In genomic region chr4:68373513-68373912, GRCh38 we compare ENCODE assay signal across 8 cellular contexts. TPM values are rescaled to one million over a fixed set of nuclear protein-coding genes. Genes with fewer than 3 reads are reported as not detected.
A peak's percentile ranks its signal among the peaks of the same experiment; 100 is the strongest.
DNase-seq lines count a peak whose midpoint lies in the region; ATAC-seq and TF ChIP-seq lines count a peak whose summit lies in the region.

No MANE protein-coding gene starts in this region.

- DNase-seq in CD8-positive, alpha-beta T cell = peak; percentile 22 to 77 (median 55)
- DNase-seq in HAP-1 (ENCODE audit: low spot score in 2 of 2) (peak; percentile 90), OCI-M1 (lab: John Stamatoyannopoulos, UW) (peak; percentile 86), testis (peak; percentile 85), NCI-H524 treated with DMSO at 0.1 percent for 48 hours (lab: John Stamatoyannopoulos, UW) (no peak)

- H3K4me3 ChIP-seq in CD8-positive, alpha-beta T cell (ENCODE audit: low read depth, low read length) = no peak overlapping the region
- H3K4me3 ChIP-seq in HAP-1 (peak overlapping the region; percentile 11), gastroesophageal sphincter (peak overlapping the region; percentile 28 to 39), neuron (ENCODE audit: low read length) (peak overlapping the region; percentile 51), testis (peak overlapping the region in 1 of 2 donors; percentile 49)

- TF ChIP-seq POLR2A in gastroesophageal sphincter (IDR thresholded peaks at IDR 0.05) = no peak
- TF ChIP-seq POLR2A in testis (IDR thresholded peaks at IDR 0.05) = no peak

- intact Hi-C loops in CD8-positive, alpha-beta T cell (cut with DNase I, micrococcal nuclease) = loop anchor here in 1 of 2 experiments (1.0 kb wide), 1 partner anchor 23 kb away; the partner anchor contains the start of gene YTHDC1
- intact Hi-C loops in testis (cut with DNase I; ENCODE audit: low total_unique reads) = no loop called here

- peak overlapping the region; percentile 64 for H3K27ac Mint-ChIP-seq in CD8-positive, alpha-beta T cell
- no peak overlapping the region for H3K27ac Mint-ChIP-seq in activated naive CD4-positive, alpha-beta T cell treated with anti-CD3 and anti-CD28 coated beads, Interleukin-2, amount 50 U/mL, for 24 hours

- H2AFZ ChIP-seq in neuron (ENCODE audit: low read depth, low read length) = peak overlapping the region; percentile 84

- H3K4me1 ChIP-seq in CD8-positive, alpha-beta T cell (ENCODE audit: insufficient read depth, low read length) = peaks cover 4% of the 10 kb centered on the region
- H3K4me1 ChIP-seq in HAP-1 (peaks cover 32% of the 10 kb centered on the region), gastroesophageal sphincter (peaks cover 0 to 12% (median 0%) of the 10 kb centered on the region in 3 donors), neuron (ENCODE audit: insufficient read depth, low read length) (no peaks in the 10 kb centered on the region), testis (no peaks in the 10 kb centered on the region)

- in situ Hi-C loops in HAP-1 (cut with MboI; ENCODE audit: low sequenced_read_pairs) = no loop called here

- no peaks in the 10 kb centered on the region for H3K36me3 Mint-ChIP-seq in CD8-positive, alpha-beta T cell
- H3K36me3 Mint-ChIP-seq in activated naive CD4-positive, alpha-beta T cell treated with anti-CD3 and anti-CD28 coated beads, Interleukin-2, amount 50 U/mL, for 24 hours = no peaks in the 10 kb centered on the region

- POLR2A ChIA-PET in CD8-positive, alpha-beta T cell (lab: Charles Lee) = interaction anchor here (1.2 kb wide), 1 partner anchor 11 kb away, joined by 4 read pairs; no protein-coding TSS in a partner anchor

- CTCF ChIA-PET in CD8-positive, alpha-beta T cell (lab: Charles Lee) = interaction anchor here (5.5 kb wide), 1 partner anchor 101 kb away, joined by 56 read pairs; no protein-coding TSS in a partner anchor

- H3K4me3 Mint-ChIP-seq in CD8-positive, alpha-beta T cell = peak overlapping the region; percentile 51
- H3K4me3 Mint-ChIP-seq in activated naive CD4-positive, alpha-beta T cell treated with anti-CD3 and anti-CD28 coated beads, Interleukin-2, amount 50 U/mL, for 24 hours = peak overlapping the region; percentile 37

- H3K4me1 Mint-ChIP-seq in CD8-positive, alpha-beta T cell (ENCODE audit: low read depth) = peaks cover 18% of the 10 kb centered on the region
- peaks cover 23% of the 10 kb centered on the region for H3K4me1 Mint-ChIP-seq in activated naive CD4-positive, alpha-beta T cell treated with anti-CD3 and anti-CD28 coated beads, Interleukin-2, amount 50 U/mL, for 24 hours

- no peak overlapping the region for H3K27ac ChIP-seq in CD8-positive, alpha-beta T cell (ENCODE audit: low read depth, low read length)
- H3K27ac ChIP-seq in gastroesophageal sphincter (peak overlapping the region in 3 of 4 donors; percentile 57 to 65 (median 60)), testis (no peak overlapping the region)

- no peaks in the 10 kb centered on the region for H3K9me3 ChIP-seq in CD8-positive, alpha-beta T cell (ENCODE audit: low read length)
- no peaks in the 10 kb centered on the region for H3K9me3 ChIP-seq in HAP-1
- no peaks in the 10 kb centered on the region for H3K9me3 ChIP-seq in gastroesophageal sphincter
- no peaks in the 10 kb centered on the region for H3K9me3 ChIP-seq in neuron (ENCODE audit: low read length)
- H3K9me3 ChIP-seq in testis = no peaks in the 10 kb centered on the region

- 2 to 15% methylated on average over 6 to 12 of the region's 16 CpGs for WGBS in gastroesophageal sphincter (ENCODE audit: low coverage in 1 of 2), 2 donors
- WGBS in testis, 2 donors = 5 to 13% methylated on average over 16 of the region's 16 CpGs

- no peaks in the 10 kb centered on the region for H3K9me3 Mint-ChIP-seq in CD8-positive, alpha-beta T cell
- no peaks in the 10 kb centered on the region for H3K9me3 Mint-ChIP-seq in activated naive CD4-positive, alpha-beta T cell treated with anti-CD3 and anti-CD28 coated beads, Interleukin-2, amount 50 U/mL, for 24 hours

- peak; percentile 86 for ATAC-seq in CD8-positive, alpha-beta T cell
- peak; percentile 96 for ATAC-seq in gastroesophageal sphincter

- no peaks in the 10 kb centered on the region for H3K27me3 Mint-ChIP-seq in CD8-positive, alpha-beta T cell (ENCODE audit: low read depth)
- peaks cover 2% of the 10 kb centered on the region for H3K27me3 Mint-ChIP-seq in activated naive CD4-positive, alpha-beta T cell treated with anti-CD3 and anti-CD28 coated beads, Interleukin-2, amount 50 U/mL, for 24 hours

- TF ChIP-seq CTCF in CD8-positive, alpha-beta T cell (IDR thresholded peaks at IDR 0.05) = no peak
- TF ChIP-seq CTCF in gastroesophageal sphincter (IDR thresholded peaks at IDR 0.05) (no peak), testis (IDR thresholded peaks at IDR 0.05) (no peak)

- H3K36me3 ChIP-seq in CD8-positive, alpha-beta T cell (ENCODE audit: insufficient read depth, low read length) = no peaks in the 10 kb centered on the region
- H3K36me3 ChIP-seq in HAP-1 (replicated peaks) (no peaks in the 10 kb centered on the region), gastroesophageal sphincter (no peaks in the 10 kb centered on the region), neuron (ENCODE audit: insufficient read depth, low read length) (no peaks in the 10 kb centered on the region), testis (ENCODE audit: low read depth, missing control alignments) (no peaks in the 10 kb centered on the region)

- TF ChIP-seq EP300 in gastroesophageal sphincter (IDR thresholded peaks at IDR 0.05) = no peak

- H3K27me3 ChIP-seq in CD8-positive, alpha-beta T cell (ENCODE audit: insufficient read depth, low read length) = no peaks in the 10 kb centered on the region
- H3K27me3 ChIP-seq in HAP-1 (ENCODE audit: low read depth) (0 out of 2 replicates have a peak, but pooled peaks cover 3% of the 10 kb centered on the region), gastroesophageal sphincter (peaks cover 24% of the 10 kb centered on the region), neuron (ENCODE audit: insufficient read depth, low read length) (peaks cover 4% of the 10 kb centered on the region), testis (no peaks in the 10 kb centered on the region)

RNA-seq across cellular contexts. Expression of gene YTHDC1, which starts 23.6 kb away (rescaled TPM):
- total RNA-seq in CD8-positive, alpha-beta T cell = 100 to 1,000 TPM; 392 to 396 TPM
- 100 to 1,000 TPM in 1 of 4 donors, 10 to 100 TPM in 3; 67.9 to 497 (median 78.3) TPM for total RNA-seq in gastroesophageal sphincter
- 10 to 100 TPM; 78.2 to 92.6 TPM for total RNA-seq in testis
- polyA plus RNA-seq in testis (ENCODE audit: insufficient read depth, low read depth, low replicate concordance) = 56.5 TPM

Comparison
In these comparisons a context has a peak if more than half of its experiments do, and no peak if none do; other contexts are left out.
1. H3K27ac ChIP-seq: peak in gastroesophageal sphincter (3 of 4); none in CD8-positive, alpha-beta T cell (single experiment) and testis (0 of 2).